ENCODE assay signal across 8 cellular contexts in the genomic region with DNA sequence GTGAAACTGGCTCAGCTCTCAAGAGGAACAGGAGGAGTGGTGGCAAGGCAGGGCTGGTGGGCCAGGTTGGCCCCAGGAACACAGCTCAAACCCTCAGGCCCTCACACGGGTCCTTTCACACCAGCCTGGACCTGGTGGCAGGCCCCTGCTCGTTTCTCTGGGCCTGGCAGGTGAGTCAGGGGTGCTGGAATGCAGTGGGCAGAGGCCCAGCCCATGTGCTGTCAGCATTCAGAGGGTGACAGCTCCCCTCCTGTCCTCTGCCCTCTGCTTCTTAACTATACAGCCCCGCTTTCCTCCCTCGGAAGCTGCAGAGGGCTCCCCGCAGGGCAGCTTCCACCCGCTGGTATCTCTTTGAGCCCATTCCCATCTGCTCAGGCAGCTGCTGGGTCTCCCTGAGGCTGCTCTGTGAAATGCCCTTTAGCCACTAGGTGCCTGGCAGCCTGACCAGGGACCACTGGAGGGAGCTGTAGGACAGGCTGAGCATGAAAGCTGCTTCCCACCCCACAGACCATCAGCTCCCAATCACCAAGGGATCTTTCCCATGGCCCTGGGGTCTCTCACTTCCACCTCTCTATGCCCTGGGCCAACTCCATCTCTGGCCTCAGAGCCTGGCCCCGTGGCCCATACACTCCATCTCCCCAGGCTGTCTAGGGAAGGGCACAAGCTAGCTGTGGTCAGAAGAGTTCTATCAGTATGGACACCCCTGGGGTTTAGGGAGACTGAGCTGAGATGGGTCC. TPM values are rescaled to one million over a fixed set of nuclear protein-coding genes. Genes with fewer than 3 reads are reported as not detected.
A peak's percentile ranks its signal among the peaks of the same experiment; 100 is the strongest.
DNase-seq lines count a peak whose midpoint lies in the region; ATAC-seq and TF ChIP-seq lines count a peak whose summit lies in the region.

No MANE protein-coding gene starts in this region.

- DNase-seq in BE2C (peak; percentile 93), NCI-H1092 (lab: John Stamatoyannopoulos, UW) (peak; percentile 51), SW480 (ENCODE audit: low spot score) (peak; percentile 81), amygdala (lab: John Stamatoyannopoulos, UW) (peak in 55 of 56 donors; percentile 14 to 88 (median 59)), left cardiac atrium (peak; percentile 84), renal cortical epithelial cell (ENCODE audit: low read depth) (peak; percentile 72)

- no peaks in the 10 kb centered on the region for H3K27me3 ChIP-seq in BE2C

- TF ChIP-seq CTCF in BE2C (IDR thresholded peaks at IDR 0.05; ENCODE audit: low read depth, low read length): peak; percentile 99

- H3K4me3 ChIP-seq in BE2C (ENCODE audit: low read depth, low read length): no peak overlapping the region

- H3K36me3 ChIP-seq in BE2C: peaks cover 6% of the 10 kb centered on the region

- peak; percentile 31 for ATAC-seq in GM21381 (IDR thresholded peaks at IDR 0.05; ENCODE audit: unreplicated experiment)
- ATAC-seq in left cardiac atrium: peak; percentile 35 to 56
- no peak for ATAC-seq in GM21737 (IDR thresholded peaks at IDR 0.05; ENCODE audit: unreplicated experiment)

- H3K4me1 ChIP-seq in BE2C: peaks cover 18% of the 10 kb centered on the region

- H3K9me3 ChIP-seq in BE2C: no peaks in the 10 kb centered on the region

- intact Hi-C loops in left cardiac atrium (cut with DNase I): loop anchor here in 1 of 2 donors (2.0 to 5.0 kb wide), 4 partner anchors 34 to 294 kb away; no protein-coding TSS in a partner anchor

RNA-seq across cellular contexts. Expression of a gene that starts 24.8 kb away (rescaled TPM):
- 106 TPM for polyA plus RNA-seq in BE2C (2012; ENCODE audit: insufficient read depth, insufficient read length, low read depth)
- total RNA-seq in left cardiac atrium: 1 to 10 TPM; 6.9 to 8.6 TPM
- 0.17 and 2.9 TPM in 2 replicates for total RNA-seq in renal cortical epithelial cell

RNA-seq across cellular contexts. Expression of a gene that starts 33.1 kb away (rescaled TPM):
- 1.4 TPM for polyA plus RNA-seq in BE2C (2012; ENCODE audit: insufficient read depth, insufficient read length, low read depth)
- total RNA-seq in left cardiac atrium: 1 to 10 TPM; 1.9 to 2.6 TPM
- 0.35 and 0.50 TPM in 2 replicates for total RNA-seq in renal cortical epithelial cell

RNA-seq across cellular contexts. Expression of a gene that starts 33.3 kb away (rescaled TPM):
- not detected for polyA plus RNA-seq in BE2C (2012; ENCODE audit: insufficient read depth, insufficient read length, low read depth)
- 1 to 10 TPM; 1.1 to 2.1 TPM for total RNA-seq in left cardiac atrium
- total RNA-seq in renal cortical epithelial cell: not detected in 2 replicates

RNA-seq across cellular contexts. Expression of a gene that starts 48.8 kb away (rescaled TPM):
- polyA plus RNA-seq in BE2C (2012; ENCODE audit: insufficient read depth, insufficient read length, low read depth): not detected
- total RNA-seq in left cardiac atrium (not detected), renal cortical epithelial cell (not detected in 2 replicates)

RNA-seq across cellular contexts. Expression of a gene that starts 49.0 kb away (rescaled TPM):
- 0.66 TPM for polyA plus RNA-seq in BE2C (2012; ENCODE audit: insufficient read depth, insufficient read length, low read depth)
- total RNA-seq in left cardiac atrium (under 1 TPM; 0.12 to 0.39 TPM), renal cortical epithelial cell (0.05 TPM in 1 of 2 replicates, not detected in the other)
